Comparison of ENCODE assay signal across 8 cellular contexts in genomic region chr5:139808481-139809330, GRCh38. TPM values are rescaled to one million over a fixed set of nuclear protein-coding genes. Genes with fewer than 3 reads are reported as not detected.
DNase-seq lines count a peak whose midpoint lies in the region; ATAC-seq and TF ChIP-seq lines count a peak whose summit lies in the region.

No MANE protein-coding gene starts in this region.

- no peaks in the 10 kb centered on the region for H3K4me1 Mint-ChIP-seq in naive B cell

- no peaks in the 10 kb centered on the region for H3K36me3 ChIP-seq in brain microvascular endothelial cell (replicated peaks)

- H3K27ac ChIP-seq in brain microvascular endothelial cell, result no peak overlapping the region

- H3K4me3 ChIP-seq in brain microvascular endothelial cell (ENCODE audit: low read depth, low read length), result no peak overlapping the region

- no peak overlapping the region for H3K4me3 Mint-ChIP-seq in naive B cell

- no peaks in the 10 kb centered on the region for H3K36me3 Mint-ChIP-seq in naive B cell

- ATAC-seq in naive B cell (ENCODE audit: low read depth in 2 of 2), result peak; percentile 35 to 55
- ATAC-seq in GM18498 (IDR thresholded peaks at IDR 0.05; ENCODE audit: unreplicated experiment), result no peak
- no peak for ATAC-seq in HG03565 (IDR thresholded peaks at IDR 0.05; ENCODE audit: unreplicated experiment)

- H3K27ac Mint-ChIP-seq in naive B cell, result no peak overlapping the region

- H3K27me3 Mint-ChIP-seq in naive B cell, result peaks cover 30 to 64% (median 59%) of the 10 kb centered on the region in 3 donors

- H3K9me3 Mint-ChIP-seq in naive B cell, result no peaks in the 10 kb centered on the region

- peak; percentile 50 for DNase-seq in ELR (ENCODE audit: low read depth)
- peak; percentile 47 to 58 for DNase-seq in Kasumi-1 (lab: John Stamatoyannopoulos, UW)
- peak; percentile 29 for DNase-seq in brain microvascular endothelial cell
- no peak for DNase-seq in naive B cell
- no peak for DNase-seq in NCI-H187 treated with DMSO at 0.1 percent for 48 hours (lab: John Stamatoyannopoulos, UW)
- DNase-seq in medulla oblongata (ENCODE audit: extremely low spot score), result no peak

- H3K27me3 ChIP-seq in brain microvascular endothelial cell (replicated peaks), result no peaks in the 10 kb centered on the region

- in situ Hi-C loops in brain microvascular endothelial cell (cut with HindIII; ENCODE audit: low pct_ligation_motif_present, low sequenced_read_pairs), result no loop called here

- TF ChIP-seq CTCF in brain microvascular endothelial cell (IDR thresholded peaks at IDR 0.05; ENCODE audit: low read depth, low read length, missing control alignments), result no peak

RNA-seq across cellular contexts. Expression of gene PSD2, which starts 13.1 kb away (rescaled TPM):
- polyA plus RNA-seq in naive B cell (ENCODE audit: low read depth in 6 of 6), result not detected

Comparison
In these comparisons a context has a peak if more than half of its experiments do, and no peak if none do; other contexts are left out.
1. DNase-seq: peak in ELR (single experiment), Kasumi-1 (2 of 2) and brain microvascular endothelial cell (single experiment); none in naive B cell (single experiment), NCI-H187 treated with DMSO at 0.1 percent for 48 hours (single experiment) and medulla oblongata (single experiment).
2. ATAC-seq: peak in naive B cell (2 of 2); none in GM18498 (single experiment) and HG03565 (single experiment).